11 cellular contexts compared by ENCODE assay signal in the genomic region with DNA sequence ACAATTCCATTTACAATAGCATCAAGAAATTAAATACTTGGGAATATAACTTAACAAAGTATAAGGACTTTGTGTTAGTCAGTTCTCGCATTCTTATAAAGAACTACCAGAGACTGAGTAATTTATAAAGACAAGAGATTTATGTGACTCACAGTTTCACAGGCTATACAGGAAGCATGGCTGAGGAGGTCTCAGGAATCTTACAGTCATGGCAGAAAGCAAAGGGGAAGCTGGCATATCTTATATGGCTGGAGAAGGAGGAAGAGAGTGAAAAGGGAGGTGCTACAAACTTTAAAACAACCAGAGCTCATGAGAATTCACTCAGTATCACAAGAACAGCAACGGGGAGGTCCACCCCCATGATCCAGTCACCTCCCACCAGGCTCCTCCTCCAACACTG. TPM values are rescaled to one million over a fixed set of nuclear protein-coding genes. Genes with fewer than 3 reads are reported as not detected.
A peak's percentile ranks its signal among the peaks of the same experiment; 100 is the strongest.
DNase-seq lines count a peak whose midpoint lies in the region; ATAC-seq and TF ChIP-seq lines count a peak whose summit lies in the region.
"Had no signal": no experiment of that assay in that cellular context is flagged by ENCODE, and none has a peak within 500 bp of the region (broad histone marks: within the 10 kb centered on the region; RNA-seq: fewer than 3 reads in every experiment).

No MANE protein-coding gene starts in this region.

- peaks cover 2% of the 10 kb centered on the region for H3K27me3 Mint-ChIP-seq in endothelial cell (ENCODE audit: unreplicated experiment)
- H3K27me3 Mint-ChIP-seq: progenitor cell of endocrine pancreas had no signal

- peak overlapping the region; percentile 34 for H3K27ac Mint-ChIP-seq in endothelial cell (ENCODE audit: unreplicated experiment)
- H3K27ac Mint-ChIP-seq: progenitor cell of endocrine pancreas had no signal

- no peak for TF ChIP-seq CTCF in endothelial cell (IDR thresholded peaks at IDR 0.05; ENCODE audit: unreplicated experiment)

- H3K9me3 Mint-ChIP-seq in endothelial cell (ENCODE audit: unreplicated experiment), result no peaks in the 10 kb centered on the region

- DNase-seq in SIG-M5 treated with dmso at 0.1 percent for 504 hours (lab: John Stamatoyannopoulos, UW; ENCODE audit: unreplicated experiment), result peak; percentile 56
- no peak for DNase-seq in SIG-M5 (lab: John Stamatoyannopoulos, UW)
- peak; percentile 71 for DNase-seq in NOMO-1 treated with DMSO at 0.1 percent for 48 hours (lab: John Stamatoyannopoulos, UW; ENCODE audit: unreplicated experiment)
- no peak for DNase-seq in endothelial cell (ENCODE audit: low spot score)
- peak; percentile 24 for DNase-seq in non-pigmented ciliary epithelial cell (ENCODE audit: low read depth)
- no peak for DNase-seq in activated CD4-positive, CD25-positive, alpha-beta regulatory T cell treated with anti-CD3 and anti-CD28 coated beads, Interleukin-2, amount 50 U/mL, for 72 hours
- DNase-seq: NCI-H510A treated with DMSO at 0.1 percent for 48 hours had no signal

- peaks cover 3% of the 10 kb centered on the region for H3K4me1 Mint-ChIP-seq in endothelial cell (ENCODE audit: unreplicated experiment)

- H3K36me3 Mint-ChIP-seq in endothelial cell (ENCODE audit: low read depth, unreplicated experiment), result no peaks in the 10 kb centered on the region

- H3K4me3 Mint-ChIP-seq in endothelial cell (ENCODE audit: unreplicated experiment), result no peak overlapping the region

- no peak for ATAC-seq in GM21528 (IDR thresholded peaks at IDR 0.05; ENCODE audit: low FRiP score, unreplicated experiment)
- ATAC-seq in HG03135 (IDR thresholded peaks at IDR 0.05; ENCODE audit: unreplicated experiment), result no peak
- ATAC-seq: body of pancreas had no signal

RNA-seq across cellular contexts. Expression of gene CCDC134, which starts 32.1 kb away (rescaled TPM):
- 8.8 TPM for total RNA-seq in endothelial cell (ENCODE audit: unreplicated experiment)

Comparison
In these comparisons a context has a peak if more than half of its experiments do, and no peak if none do; other contexts are left out.
1. DNase-seq: peak in SIG-M5 treated with dmso at 0.1 percent for 504 hours (single experiment), NOMO-1 treated with DMSO at 0.1 percent for 48 hours (single experiment) and non-pigmented ciliary epithelial cell (single experiment); none in SIG-M5 (single experiment), endothelial cell (single experiment) and activated CD4-positive, CD25-positive, alpha-beta regulatory T cell treated with anti-CD3 and anti-CD28 coated beads, Interleukin-2, amount 50 U/mL, for 72 hours (single experiment).